9 cellular contexts compared by ENCODE assay signal in genomic region chr15:85554852-85555521, GRCh38.
A peak's percentile ranks its signal among the peaks of the same experiment; 100 is the strongest.
DNase-seq lines count a peak whose midpoint lies in the region; ATAC-seq lines count a peak whose summit lies in the region.
"Had no signal": no experiment of that assay in that cellular context is flagged by ENCODE, and none has a peak within 500 bp of the region (broad histone marks: within the 10 kb centered on the region; RNA-seq: fewer than 3 reads in every experiment).

No MANE protein-coding gene starts in this region.

- no peaks in the 10 kb centered on the region for H3K9me3 Mint-ChIP-seq in activated naive CD8-positive, alpha-beta T cell treated with anti-CD3 and anti-CD28 coated beads, Interleukin-2, amount 50 U/mL, for 24 hours

- peak overlapping the region; percentile 29 for H3K27ac Mint-ChIP-seq in activated naive CD8-positive, alpha-beta T cell treated with anti-CD3 and anti-CD28 coated beads, Interleukin-2, amount 50 U/mL, for 24 hours

- no peaks in the 10 kb centered on the region for H3K27me3 Mint-ChIP-seq in activated naive CD8-positive, alpha-beta T cell treated with anti-CD3 and anti-CD28 coated beads, Interleukin-2, amount 50 U/mL, for 24 hours

- H3K4me3 Mint-ChIP-seq in activated naive CD8-positive, alpha-beta T cell treated with anti-CD3 and anti-CD28 coated beads, Interleukin-2, amount 50 U/mL, for 24 hours: no peak overlapping the region

- ATAC-seq in GM19351 (IDR thresholded peaks at IDR 0.05; ENCODE audit: unreplicated experiment) (peak; percentile 65), HG03442 (IDR thresholded peaks at IDR 0.05; ENCODE audit: unreplicated experiment) (peak; percentile 40), GM21367 (IDR thresholded peaks at IDR 0.05; ENCODE audit: unreplicated experiment) (no peak)
- ATAC-seq in activated naive CD8-positive, alpha-beta T cell treated with anti-CD3 and anti-CD28 coated beads, Interleukin-2, amount 50 U/mL, for 24 hours: peak; percentile 31

- H3K36me3 Mint-ChIP-seq in activated naive CD8-positive, alpha-beta T cell treated with anti-CD3 and anti-CD28 coated beads, Interleukin-2, amount 50 U/mL, for 24 hours (ENCODE audit: low read depth): peaks cover 27% of the 10 kb centered on the region

- peaks cover 62% of the 10 kb centered on the region for H3K4me1 Mint-ChIP-seq in activated naive CD8-positive, alpha-beta T cell treated with anti-CD3 and anti-CD28 coated beads, Interleukin-2, amount 50 U/mL, for 24 hours

- DNase-seq in Ammon's horn (ENCODE audit: low spot score) (peak; percentile 43), NCI-H2196 (lab: John Stamatoyannopoulos, UW; ENCODE audit: unreplicated experiment) (no peak), T1000 (lab: John Stamatoyannopoulos, UW) (no peak), NCI-H2227 (lab: John Stamatoyannopoulos, UW; ENCODE audit: unreplicated experiment) (no peak)
- no peak for DNase-seq in activated naive CD8-positive, alpha-beta T cell treated with anti-CD3 and anti-CD28 coated beads, Interleukin-2, amount 50 U/mL, for 24 hours
- DNase-seq: BE2C had no signal
